15 cellular contexts compared by ENCODE assay signal in the genomic region with DNA sequence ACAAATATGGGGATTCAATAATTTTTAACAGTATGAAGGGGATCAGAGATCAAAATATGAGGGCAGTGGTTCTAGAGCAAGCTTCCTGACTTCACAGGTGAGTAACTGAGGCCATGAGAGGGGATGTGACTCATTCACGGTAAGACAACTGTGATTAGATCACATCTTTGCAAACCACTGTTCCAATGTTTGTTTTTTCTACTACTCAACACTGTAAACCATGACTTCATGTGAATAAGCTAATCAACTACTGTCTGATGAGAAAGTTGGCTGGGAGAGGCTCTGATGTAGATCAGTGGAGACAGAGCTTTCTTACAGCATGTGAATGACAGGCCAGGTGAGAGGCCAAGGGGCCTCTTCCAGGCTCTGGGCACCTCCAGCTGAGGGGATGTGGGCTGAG.
DNase-seq lines count a peak whose midpoint lies in the region; ATAC-seq, FAIRE-seq and TF ChIP-seq lines count a peak whose summit lies in the region.
"Had no signal": no experiment of that assay in that cellular context is flagged by ENCODE, and none has a peak within 500 bp of the region (broad histone marks: within the 10 kb centered on the region; RNA-seq: fewer than 3 reads in every experiment).

No MANE protein-coding gene starts in this region.

- H4K20me1 ChIP-seq in GM23248 (ENCODE audit: insufficient read depth), result no peaks in the 10 kb centered on the region

- no peak overlapping the region for H2AFZ ChIP-seq in GM23248

- H3K4me3 Mint-ChIP-seq in activated T-helper 17 cell treated with anti-CD3 and anti-CD28 coated beads, Interleukin-2, amount 50 U/mL, for 72 hours, result no peak overlapping the region
- H3K4me3 Mint-ChIP-seq: dendritic cell treated with granulocyte-macrophage colony-stimulating factor and Interleukin-4, amounts not matched to agents 40 ng/mL and 50 ng/mL, for 4 days; stimulated activated effector memory CD8-positive, alpha-beta T cell treated with anti-CD3 and anti-CD28 coated beads, Interleukin-12 subunit alpha, Interleukin-12 subunit beta, amount 100 ng/mL, for 72 hours had no signal

- H3K4me3 ChIP-seq in A549, result no peak overlapping the region
- H3K4me3 ChIP-seq in GM23248, result no peak overlapping the region
- no peak overlapping the region for H3K4me3 ChIP-seq in H7 (ENCODE audit: insufficient read depth, low read depth, low read length)
- H3K4me3 ChIP-seq: SJSA1, uterus had no signal

- no peak for TF ChIP-seq EP300 in A549 (IDR thresholded peaks at IDR 0.05)

- no peaks in the 10 kb centered on the region for H3K4me1 Mint-ChIP-seq in activated T-helper 17 cell treated with anti-CD3 and anti-CD28 coated beads, Interleukin-2, amount 50 U/mL, for 72 hours
- H3K4me1 Mint-ChIP-seq: stimulated activated effector memory CD8-positive, alpha-beta T cell treated with anti-CD3 and anti-CD28 coated beads, Interleukin-12 subunit alpha, Interleukin-12 subunit beta, amount 100 ng/mL, for 72 hours had no signal

- no peak overlapping the region for H3K27ac Mint-ChIP-seq in activated T-helper 17 cell treated with anti-CD3 and anti-CD28 coated beads, Interleukin-2, amount 50 U/mL, for 72 hours
- H3K27ac Mint-ChIP-seq: dendritic cell treated with granulocyte-macrophage colony-stimulating factor and Interleukin-4, amounts not matched to agents 40 ng/mL and 50 ng/mL, for 4 days; stimulated activated effector memory CD8-positive, alpha-beta T cell treated with anti-CD3 and anti-CD28 coated beads, Interleukin-12 subunit alpha, Interleukin-12 subunit beta, amount 100 ng/mL, for 72 hours had no signal

- no peak for FAIRE-seq in A549 (lab: Jason Lieb, UNC)

- 0 out of 2 replicates have a peak, but pooled peaks cover 5% of the 10 kb centered on the region for H3K27me3 ChIP-seq in GM23248 (replicated peaks; ENCODE audit: insufficient read depth)
- no peaks in the 10 kb centered on the region for H3K27me3 ChIP-seq in H7 (ENCODE audit: control insufficient read depth, insufficient read depth, low read length)
- H3K27me3 ChIP-seq: uterus had no signal

- no peaks in the 10 kb centered on the region for H3F3A ChIP-seq in GM23248 (ENCODE audit: insufficient read depth)

- peak overlapping the region; percentile 48 for H3K4me2 ChIP-seq in A549
- no peak overlapping the region for H3K4me2 ChIP-seq in GM23248 (ENCODE audit: unreplicated experiment)

- no peaks in the 10 kb centered on the region for H3K9me2 ChIP-seq in GM23248 (ENCODE audit: insufficient read depth)

- DNase-seq in A549 (ENCODE audit: low read depth in 1 of 2, low spot score in 1 of 2) (peak in 1 of 2 experiments; percentile 35), GM23248 (peak; percentile 44), RPMI7951 (ENCODE audit: low read depth) (peak; percentile 64), glomerular visceral epithelial cell (ENCODE audit: extremely low spot score) (peak; percentile 9), NCI-H2196 treated with DMSO at 0.1 percent for 48 hours (lab: John Stamatoyannopoulos, UW; ENCODE audit: unreplicated experiment) (no peak), H7 (no peak)
- DNase-seq: islet precursor cell; NCI-H524; stimulated activated CD4-positive, alpha-beta T cell treated with anti-CD3 and anti-CD28 coated beads, Interleukin-4, amount 100 ng/mL, for 1 hour; uterus had no signal

- no peak for TF ChIP-seq POLR2A in A549 (IDR thresholded peaks at IDR 0.05; ENCODE audit: low read length)

- peaks cover 15% of the 10 kb centered on the region for H3K9me3 Mint-ChIP-seq in activated T-helper 17 cell treated with anti-CD3 and anti-CD28 coated beads, Interleukin-2, amount 50 U/mL, for 72 hours
- H3K9me3 Mint-ChIP-seq: dendritic cell treated with granulocyte-macrophage colony-stimulating factor and Interleukin-4, amounts not matched to agents 40 ng/mL and 50 ng/mL, for 4 days had no signal

- no peaks in the 10 kb centered on the region for H3K27me3 Mint-ChIP-seq in activated T-helper 17 cell treated with anti-CD3 and anti-CD28 coated beads, Interleukin-2, amount 50 U/mL, for 72 hours
- H3K27me3 Mint-ChIP-seq: dendritic cell treated with granulocyte-macrophage colony-stimulating factor and Interleukin-4, amounts not matched to agents 40 ng/mL and 50 ng/mL, for 4 days had no signal

- H3K4me1 ChIP-seq in A549, result peaks cover 18% of the 10 kb centered on the region
- H3K4me1 ChIP-seq in GM23248 (ENCODE audit: insufficient read depth), result peaks cover 16% of the 10 kb centered on the region

- WGBS in A549 (ENCODE audit: missing lambda C conversion rate), result 0% methylated on average over 1 of the region's 1 CpG
- WGBS in GM23248 (ENCODE audit: low coverage in 1 of 2, low lambda C conversion rate in 2 of 2, missing lambda C conversion rate in 2 of 2), 2 experiments, result 5 to 17% methylated on average over 1 of the region's 1 CpG

- TF ChIP-seq RAD21 in A549 (conservative IDR thresholded peaks at IDR 0.05 in 1 of 2, IDR thresholded peaks at IDR 0.05 in 1 of 2), result no peak

- H3K79me2 ChIP-seq in GM23248 (ENCODE audit: insufficient read depth), result no peaks in the 10 kb centered on the region

- H3K9me3 ChIP-seq in A549 (no peaks in the 10 kb centered on the region), GM23248 (ENCODE audit: low read depth) (no peaks in the 10 kb centered on the region)
- H3K9me3 ChIP-seq: SJSA1, uterus had no signal

- H3K36me3 ChIP-seq in GM23248 (ENCODE audit: low read depth), result no peaks in the 10 kb centered on the region
- no peaks in the 10 kb centered on the region for H3K36me3 ChIP-seq in H7 (replicated peaks; ENCODE audit: control insufficient read depth, insufficient read depth, low read length)
- H3K36me3 ChIP-seq: SJSA1, uterus had no signal

- H3K9ac ChIP-seq in GM23248, result no peak overlapping the region

- no peak for TF ChIP-seq CTCF in A549 (IDR thresholded peaks at IDR 0.05)

- H3K36me3 Mint-ChIP-seq in activated T-helper 17 cell treated with anti-CD3 and anti-CD28 coated beads, Interleukin-2, amount 50 U/mL, for 72 hours (ENCODE audit: low read depth), result no peaks in the 10 kb centered on the region
- H3K36me3 Mint-ChIP-seq: stimulated activated effector memory CD8-positive, alpha-beta T cell treated with anti-CD3 and anti-CD28 coated beads, Interleukin-12 subunit alpha, Interleukin-12 subunit beta, amount 100 ng/mL, for 72 hours had no signal

- POLR2A ChIA-PET in A549 (lab: Yijun Ruan, JAX), result no interaction called here

- H3K27ac ChIP-seq in A549 (peak overlapping the region in 1 of 2 experiments; percentile 47; a peak in 3 of 6 replicates), GM23248 (no peak overlapping the region)
- H3K27ac ChIP-seq: SJSA1, uterus had no signal

- peak; percentile 47 to 57; a peak in 5 of 6 replicates for ATAC-seq in A549
- ATAC-seq in HG02610 (IDR thresholded peaks at IDR 0.05; ENCODE audit: unreplicated experiment), result no peak
- ATAC-seq in activated T-helper 17 cell treated with anti-CD3 and anti-CD28 coated beads, Interleukin-2, amount 50 U/mL, for 72 hours (replicated peaks), result no peak
- ATAC-seq: stimulated activated effector memory CD8-positive, alpha-beta T cell treated with anti-CD3 and anti-CD28 coated beads, Interleukin-12 subunit alpha, Interleukin-12 subunit beta, amount 100 ng/mL, for 72 hours had no signal

- CTCF ChIA-PET in A549 (lab: Yijun Ruan, JAX), result interaction anchor here (0.7 to 1.6 kb wide), 7 partner anchors 9 to 74 kb away, joined by 3 to 7 read pairs (median 4); no protein-coding TSS in a partner anchor

- in situ Hi-C loops in GM23248 (cut with MboI), result no loop called here

TF ChIP-seq in A549, 52 proteins besides CTCF, POLR2A, EP300 and RAD21 (continues in another document):
- TF ChIP-seq JUNB (IDR thresholded peaks at IDR 0.05) (peak; percentile 36; the same call in 1 of the 2 replicates), ELK1 (IDR thresholded peaks at IDR 0.05; ENCODE audit: low read depth, low read length) (no peak), PHF8 (IDR thresholded peaks at IDR 0.05; ENCODE audit: borderline replicate concordance, low read depth) (no peak), FOSL2 (IDR thresholded peaks at IDR 0.05) (no peak), FOSL2 (CRISPR knock-in tag; IDR thresholded peaks at IDR 0.05) (0 out of 2 replicates have a peak, but pooled peaks have one; percentile 23), MAFK (IDR thresholded peaks at IDR 0.05; ENCODE audit: partially characterized antibody) (no peak), HOXA7 (CRISPR knock-in tag; IDR thresholded peaks at IDR 0.05) (no peak), NPAS2 (CRISPR knock-in tag; IDR thresholded peaks at IDR 0.05; ENCODE audit: borderline replicate concordance) (no peak), CEBPB (IDR thresholded peaks at IDR 0.05) (no peak)
- TF ChIP-seq, protein P1, sequence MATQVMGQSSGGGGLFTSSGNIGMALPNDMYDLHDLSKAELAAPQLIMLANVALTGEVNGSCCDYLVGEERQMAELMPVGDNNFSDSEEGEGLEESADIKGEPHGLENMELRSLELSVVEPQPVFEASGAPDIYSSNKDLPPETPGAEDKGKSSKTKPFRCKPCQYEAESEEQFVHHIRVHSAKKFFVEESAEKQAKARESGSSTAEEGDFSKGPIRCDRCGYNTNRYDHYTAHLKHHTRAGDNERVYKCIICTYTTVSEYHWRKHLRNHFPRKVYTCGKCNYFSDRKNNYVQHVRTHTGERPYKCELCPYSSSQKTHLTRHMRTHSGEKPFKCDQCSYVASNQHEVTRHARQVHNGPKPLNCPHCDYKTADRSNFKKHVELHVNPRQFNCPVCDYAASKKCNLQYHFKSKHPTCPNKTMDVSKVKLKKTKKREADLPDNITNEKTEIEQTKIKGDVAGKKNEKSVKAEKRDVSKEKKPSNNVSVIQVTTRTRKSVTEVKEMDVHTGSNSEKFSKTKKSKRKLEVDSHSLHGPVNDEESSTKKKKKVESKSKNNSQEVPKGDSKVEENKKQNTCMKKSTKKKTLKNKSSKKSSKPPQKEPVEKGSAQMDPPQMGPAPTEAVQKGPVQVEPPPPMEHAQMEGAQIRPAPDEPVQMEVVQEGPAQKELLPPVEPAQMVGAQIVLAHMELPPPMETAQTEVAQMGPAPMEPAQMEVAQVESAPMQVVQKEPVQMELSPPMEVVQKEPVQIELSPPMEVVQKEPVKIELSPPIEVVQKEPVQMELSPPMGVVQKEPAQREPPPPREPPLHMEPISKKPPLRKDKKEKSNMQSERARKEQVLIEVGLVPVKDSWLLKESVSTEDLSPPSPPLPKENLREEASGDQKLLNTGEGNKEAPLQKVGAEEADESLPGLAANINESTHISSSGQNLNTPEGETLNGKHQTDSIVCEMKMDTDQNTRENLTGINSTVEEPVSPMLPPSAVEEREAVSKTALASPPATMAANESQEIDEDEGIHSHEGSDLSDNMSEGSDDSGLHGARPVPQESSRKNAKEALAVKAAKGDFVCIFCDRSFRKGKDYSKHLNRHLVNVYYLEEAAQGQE (IDR thresholded peaks at IDR 0.05), result no peak

Comparison
In these comparisons a context has a peak if more than half of its experiments do, and no peak if none do; other contexts are left out.
1. ATAC-seq: peak in A549 (2 of 2); none in HG02610 (single experiment) and activated T-helper 17 cell treated with anti-CD3 and anti-CD28 coated beads, Interleukin-2, amount 50 U/mL, for 72 hours (single experiment).
2. DNase-seq: peak in GM23248 (single experiment), RPMI7951 (single experiment) and glomerular visceral epithelial cell (single experiment); none in NCI-H2196 treated with DMSO at 0.1 percent for 48 hours (single experiment) and H7 (single experiment).